In the genomic region with DNA sequence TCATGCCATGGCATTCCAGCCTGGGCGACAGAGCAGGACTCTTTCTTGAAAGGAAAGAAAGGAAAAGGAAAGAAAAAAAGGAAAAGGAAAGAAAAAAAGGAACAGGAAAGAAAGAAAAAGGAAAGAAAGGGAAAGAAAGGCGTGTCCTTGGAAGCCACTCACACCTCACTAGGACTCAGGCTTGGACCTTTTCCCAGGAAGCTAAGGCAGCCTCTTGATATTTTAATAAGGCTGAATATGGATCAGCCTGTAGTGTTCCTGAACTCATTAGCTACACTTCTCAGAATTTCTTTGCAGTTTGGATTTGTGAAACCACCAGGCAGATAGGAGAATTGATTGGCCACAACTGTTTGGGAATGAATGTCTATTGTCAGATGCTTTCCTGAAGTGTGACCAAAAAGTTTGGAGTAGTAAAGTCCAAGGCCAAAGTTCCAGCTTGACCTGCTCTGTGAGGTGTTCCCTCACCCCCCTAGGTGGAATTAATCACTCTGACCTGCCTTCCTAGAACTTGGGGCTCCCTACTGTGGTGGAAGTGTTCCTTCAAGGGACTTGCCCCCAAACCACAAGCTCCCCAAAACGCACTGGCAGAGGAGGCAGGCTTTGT, we compare ENCODE assay signal across 20 cellular contexts. TPM values are rescaled to one million over a fixed set of nuclear protein-coding genes. Genes with fewer than 3 reads are reported as not detected.
DNase-seq lines count a peak whose midpoint lies in the region; ATAC-seq, FAIRE-seq and TF ChIP-seq lines count a peak whose summit lies in the region.
"Had no signal": no experiment of that assay in that cellular context is flagged by ENCODE, and none has a peak within 500 bp of the region (broad histone marks: within the 10 kb centered on the region; RNA-seq: fewer than 3 reads in every experiment).

No MANE protein-coding gene starts in this region.

- TF ChIP-seq RAD21 in IMR-90 (IDR thresholded peaks at IDR 0.05; ENCODE audit: low read length): no peak

- no peak for ATAC-seq in IMR-90 (ENCODE audit: low read depth)
- no peak for ATAC-seq in naive thymus-derived CD4-positive, alpha-beta T cell
- ATAC-seq: A549, GM12878 had no signal

- H3K27ac Mint-ChIP-seq in naive thymus-derived CD4-positive, alpha-beta T cell: no peak overlapping the region

- dilution Hi-C loops in IMR-90 (cut with HindIII; ENCODE audit: low sequenced_read_pairs, unreplicated experiment): no loop called here

- BruUV-seq in IMR-90 (replicated peaks; lab: Mats Ljungman, UMichigan): no TSS peak

- intact Hi-C loops in IMR-90 (cut with micrococcal nuclease): no loop called here
- intact Hi-C loops in naive thymus-derived CD4-positive, alpha-beta T cell (cut with micrococcal nuclease): loop anchor here (10.0 kb wide), 2 partner anchors 467 to 1833 kb away; a partner anchor contains a TSS

- H3K4me3 ChIP-seq in IMR-90 (ENCODE audit: insufficient read depth, low read depth, low read length) (no peak overlapping the region), mesenchymal stem cell (ENCODE audit: insufficient read depth in 1 of 2, low read depth in 1 of 2, low read length in 2 of 2) (no peak overlapping the region)
- H3K4me3 ChIP-seq in naive thymus-derived CD4-positive, alpha-beta T cell (ENCODE audit: low read length): no peak overlapping the region
- H3K4me3 ChIP-seq: A549, BLaER1, GM12878 had no signal

- H3K18ac ChIP-seq in IMR-90 (ENCODE audit: low read depth, low read length): no peak overlapping the region
- no peak overlapping the region for H3K18ac ChIP-seq in mesenchymal stem cell (ENCODE audit: low read depth in 1 of 2, low read length in 2 of 2)

- in situ Hi-C loops in IMR-90 (cut with MboI; ENCODE audit: low sequenced_read_pairs): no loop called here

- peaks cover 0 to 25% (median 16%) of the 10 kb centered on the region in 7 donors for H3K4me1 Mint-ChIP-seq in naive thymus-derived CD4-positive, alpha-beta T cell

- H3K4me3 Mint-ChIP-seq in naive thymus-derived CD4-positive, alpha-beta T cell: no peak overlapping the region
- H3K4me3 Mint-ChIP-seq: CD4-positive, alpha-beta memory T cell had no signal

- no peak overlapping the region for H4K5ac ChIP-seq in IMR-90 (ENCODE audit: low read depth, low read length)

- H4K91ac ChIP-seq in IMR-90 (ENCODE audit: insufficient read depth, low read depth, low read length) (no peak overlapping the region), mesenchymal stem cell (ENCODE audit: low read length) (no peak overlapping the region)

- H3K9me1 ChIP-seq in IMR-90 (ENCODE audit: insufficient read depth, low read length): no peaks in the 10 kb centered on the region

- no peaks in the 10 kb centered on the region for H3K36me3 ChIP-seq in IMR-90 (ENCODE audit: control insufficient read depth, insufficient read depth, low read length)
- H3K36me3 ChIP-seq in mesenchymal stem cell (ENCODE audit: control insufficient read depth in 1 of 2, insufficient read depth in 2 of 2, low read depth in 1 of 2, low read length in 2 of 2): no peaks in the 10 kb centered on the region
- no peaks in the 10 kb centered on the region for H3K36me3 ChIP-seq in naive thymus-derived CD4-positive, alpha-beta T cell (ENCODE audit: control insufficient read depth in 2 of 3, insufficient read depth in 3 of 3, low read length in 3 of 3)
- H3K36me3 ChIP-seq: BLaER1 had no signal

- TF ChIP-seq POLR2A in IMR-90 (IDR thresholded peaks at IDR 0.05; ENCODE audit: low read depth, low read length) (no peak), erythroblast (IDR thresholded peaks at IDR 0.05; ENCODE audit: low read length) (no peak)

- H2BK20ac ChIP-seq in IMR-90 (ENCODE audit: low read depth, low read length): no peak overlapping the region

- no peak overlapping the region for H4K8ac ChIP-seq in IMR-90 (ENCODE audit: low read depth in 2 of 2, low read length in 2 of 2)
- no peak overlapping the region for H4K8ac ChIP-seq in mesenchymal stem cell (ENCODE audit: low read length)

- no peak overlapping the region for H3K9ac ChIP-seq in IMR-90 (ENCODE audit: low read depth, low read length)
- H3K9ac ChIP-seq in mesenchymal stem cell (ENCODE audit: low read length): no peak overlapping the region
- H3K9ac ChIP-seq: BLaER1 had no signal

- H3K4ac ChIP-seq in IMR-90 (ENCODE audit: low read depth, low read length): no peak overlapping the region
- H3K4ac ChIP-seq in mesenchymal stem cell (ENCODE audit: low read depth in 1 of 2, low read length in 2 of 2): no peak overlapping the region

- no peak overlapping the region for H2BK12ac ChIP-seq in mesenchymal stem cell (ENCODE audit: low read length in 2 of 2)

- H3K4me2 ChIP-seq in IMR-90 (ENCODE audit: low read depth, low read length): no peak overlapping the region
- H3K4me2 ChIP-seq in mesenchymal stem cell (ENCODE audit: low read length, poor library complexity, severe bottlenecking): no peak overlapping the region
- H3K4me2 ChIP-seq: A549, BLaER1 had no signal

- H3K14ac ChIP-seq in IMR-90 (replicated peaks; ENCODE audit: low read depth, low read length) (no peak overlapping the region), mesenchymal stem cell (ENCODE audit: low read length in 2 of 2) (no peak overlapping the region)

- H2BK120ac ChIP-seq in IMR-90 (ENCODE audit: low read depth, low read length): no peak overlapping the region
- H2BK120ac ChIP-seq in mesenchymal stem cell (ENCODE audit: low read depth, low read length): no peak overlapping the region

- CTCF ChIA-PET in IMR-90 (lab: Yijun Ruan, JAX): interaction anchor here (2.2 kb wide), 1 partner anchor 19 kb away, joined by 6 read pairs; no protein-coding TSS in a partner anchor
- CTCF ChIA-PET in naive thymus-derived CD4-positive, alpha-beta T cell (lab: Charles Lee): no interaction called here

- no peak for DNase-seq in IMR-90
- peak; percentile 47 for DNase-seq in astrocyte of the hippocampus (ENCODE audit: low read depth, low spot score)
- no peak for DNase-seq in mesenchymal stem cell
- DNase-seq in activated CD8-positive, alpha-beta memory T cell treated with anti-CD3 and anti-CD28 coated beads for 24 hours: no peak
- DNase-seq in erythroblast (lab: John Stamatoyannopoulos, UW): no peak
- no peak for DNase-seq in naive thymus-derived CD4-positive, alpha-beta T cell
- DNase-seq: Calu3; CD4-positive, alpha-beta memory T cell; H7; NCI-H1092 treated with DMSO at 0.1 percent for 48 hours; NCI-H2029 treated with DMSO at 0.1 percent for 48 hours; NCI-H2171; NCI-H446 treated with DMSO at 0.1 percent for 48 hours; NK-92 treated with Interleukin-12 subunit alpha and Interleukin-12 subunit beta, amount 100 ng/mL, for 24 hours; SHP77 had no signal

- H2BK15ac ChIP-seq in IMR-90 (ENCODE audit: low read depth, low read length) (no peak overlapping the region), mesenchymal stem cell (ENCODE audit: low read depth, poor library complexity, severe bottlenecking) (no peak overlapping the region)

- FAIRE-seq in G401.6 (lab: Jason Lieb, UNC): peak; percentile 17
- FAIRE-seq: A549, GM12878, HTR-8/SVneo had no signal

- no peak overlapping the region for H2AK9ac ChIP-seq in IMR-90 (replicated peaks; ENCODE audit: low read depth, low read length, poor library complexity)

- no peaks in the 10 kb centered on the region for H3K79me1 ChIP-seq in IMR-90 (ENCODE audit: low read depth in 1 of 2, low read length in 2 of 2)
- H3K79me1 ChIP-seq in mesenchymal stem cell (replicated peaks; ENCODE audit: low read length, poor library complexity, severe bottlenecking): no peaks in the 10 kb centered on the region

- H2BK5ac ChIP-seq in IMR-90 (ENCODE audit: low read depth, low read length, poor library complexity, severe bottlenecking): no peak overlapping the region
- no peak overlapping the region for H2BK5ac ChIP-seq in mesenchymal stem cell (ENCODE audit: low read depth, low read length, poor library complexity, severe bottlenecking)

- H3K9me3 ChIP-seq in IMR-90 (ENCODE audit: control insufficient read depth, insufficient read depth, low read length) (no peaks in the 10 kb centered on the region), mesenchymal stem cell (ENCODE audit: control insufficient read depth, low read length) (no peaks in the 10 kb centered on the region)
- H3K9me3 ChIP-seq in naive thymus-derived CD4-positive, alpha-beta T cell (ENCODE audit: control insufficient read depth in 2 of 3, low read length in 3 of 3): no peaks in the 10 kb centered on the region
- H3K9me3 ChIP-seq: A549, BLaER1 had no signal

- H3K4me1 ChIP-seq in IMR-90 (ENCODE audit: control insufficient read depth, insufficient read depth, low read length) (no peaks in the 10 kb centered on the region), mesenchymal stem cell (ENCODE audit: control insufficient read depth, insufficient read depth, low read depth, low read length) (peaks cover 2% of the 10 kb centered on the region)
- H3K4me1 ChIP-seq in naive thymus-derived CD4-positive, alpha-beta T cell (ENCODE audit: control insufficient read depth in 2 of 2, insufficient read depth in 2 of 2, low read length in 2 of 2): peaks cover 0 to 13% of the 10 kb centered on the region in 2 donors

- H2AFZ ChIP-seq in IMR-90 (replicated peaks; ENCODE audit: low read length, poor library complexity) (peak overlapping the region; percentile 63), mesenchymal stem cell (ENCODE audit: low read depth, low read length) (no peak overlapping the region)

- H3K36me3 Mint-ChIP-seq in naive thymus-derived CD4-positive, alpha-beta T cell: peaks cover 0 to 2% (median 0%) of the 10 kb centered on the region in 5 donors
- H3K36me3 Mint-ChIP-seq: CD4-positive, alpha-beta memory T cell had no signal

- H3K27me3 Mint-ChIP-seq in naive thymus-derived CD4-positive, alpha-beta T cell: peaks cover 0 to 10% (median 0%) of the 10 kb centered on the region in 5 donors

- TF ChIP-seq CTCF in IMR-90 (conservative IDR thresholded peaks at IDR 0.05; ENCODE audit: low read depth, low read length): no peak

- no peak overlapping the region for H3K27ac ChIP-seq in IMR-90 (ENCODE audit: insufficient read depth, low read length)
- no peak overlapping the region for H3K27ac ChIP-seq in mesenchymal stem cell (ENCODE audit: low read length, poor library complexity, severe bottlenecking)
- H3K27ac ChIP-seq in naive thymus-derived CD4-positive, alpha-beta T cell (ENCODE audit: low read depth, low read length): no peak overlapping the region
- H3K27ac ChIP-seq: BLaER1 had no signal

- POLR2A ChIA-PET in IMR-90 (lab: Charles Lee; ENCODE audit: unreplicated experiment): no interaction called here
- POLR2A ChIA-PET in naive thymus-derived CD4-positive, alpha-beta T cell (lab: Charles Lee): no interaction called here

- H3K9me3 Mint-ChIP-seq in naive thymus-derived CD4-positive, alpha-beta T cell: peaks cover 0 to 2% (median 0%) of the 10 kb centered on the region in 11 donors
- H3K9me3 Mint-ChIP-seq: CD4-positive, alpha-beta memory T cell had no signal

- no peaks in the 10 kb centered on the region for H4K20me1 ChIP-seq in IMR-90 (ENCODE audit: insufficient read depth, low read length)
- H4K20me1 ChIP-seq: BLaER1 had no signal

- no peak overlapping the region for H3K56ac ChIP-seq in IMR-90 (ENCODE audit: extremely low read depth, insufficient read depth, low read length)

- H3K23ac ChIP-seq in IMR-90 (ENCODE audit: low read depth, low read length) (no peak overlapping the region), mesenchymal stem cell (ENCODE audit: low read length in 2 of 2) (no peak overlapping the region)

- no CpG with 5 or more reads among the region's 3 CpGs for WGBS in IMR-90 (ENCODE audit: extremely low coverage in 2 of 2, insufficient read length in 1 of 2), 2 experiments
- WGBS in mesenchymal stem cell: 71% methylated on average over 3 of the region's 3 CpGs

- H2AK5ac ChIP-seq in IMR-90 (ENCODE audit: low read depth, low read length) (no peak overlapping the region), mesenchymal stem cell (ENCODE audit: low read length, severe bottlenecking) (peak overlapping the region; percentile 58)

- H3K27me3 ChIP-seq in IMR-90 (ENCODE audit: control insufficient read depth, insufficient read depth, low read length) (no peaks in the 10 kb centered on the region), mesenchymal stem cell (ENCODE audit: control insufficient read depth in 1 of 2, insufficient read depth in 1 of 2, low read length in 2 of 2) (no peaks in the 10 kb centered on the region)
- no peaks in the 10 kb centered on the region for H3K27me3 ChIP-seq in naive thymus-derived CD4-positive, alpha-beta T cell (ENCODE audit: control insufficient read depth in 2 of 2, insufficient read depth in 2 of 2, low read length in 2 of 2)
- H3K27me3 ChIP-seq: BLaER1 had no signal

RNA-seq across cellular contexts. Expression of a gene that starts 7.1 kb away (rescaled TPM):
- total RNA-seq in IMR-90 (2012; rRNA removed): 30.5 and 47.8 TPM in 2 replicates
- polyA plus RNA-seq in IMR-90 (2012; rRNA removed): 36.0 and 54.4 TPM in 2 replicates
- polyA plus RNA-seq in IMR-90 (2012; cell fraction: cytosol; rRNA removed): 95.4 and 113 TPM in 2 replicates
- polyA plus RNA-seq in IMR-90 (2012; cell fraction: nucleus; rRNA removed; ENCODE audit: low replicate concordance): 33.6 and 35.6 TPM in 2 replicates
- 56.2 TPM for polyA plus RNA-seq in mesenchymal stem cell (2013, experiment 1 of 2)
- 61.1 TPM for polyA plus RNA-seq in mesenchymal stem cell (2013, experiment 2 of 2)
- total RNA-seq in naive thymus-derived CD4-positive, alpha-beta T cell: 10 to 100 TPM; 32.7 to 48.3 (median 44.8) TPM
- polyA plus RNA-seq in naive thymus-derived CD4-positive, alpha-beta T cell: 10 to 100 TPM; 73.5 to 83.5 TPM

RNA-seq across cellular contexts. Expression of a gene that starts 45.5 kb away (rescaled TPM):
- under 0.01 TPM in 1 of 2 replicates, not detected in the other for total RNA-seq in IMR-90 (2012; rRNA removed)
- 0.14 TPM in 1 of 2 replicates, not detected in the other for polyA plus RNA-seq in IMR-90 (2012; rRNA removed)
- 0.03 and 0.18 TPM in 2 replicates for polyA plus RNA-seq in IMR-90 (2012; cell fraction: cytosol; rRNA removed)
- 0.07 and 0.28 TPM in 2 replicates for polyA plus RNA-seq in IMR-90 (2012; cell fraction: nucleus; rRNA removed; ENCODE audit: low replicate concordance)
- polyA plus RNA-seq in mesenchymal stem cell (2013, experiment 1 of 2): 80.5 TPM
- 79.7 TPM for polyA plus RNA-seq in mesenchymal stem cell (2013, experiment 2 of 2)
- 10 to 100 TPM in 2 of 5 experiments, under 1 TPM in 2, not detected in 1; 0.56 to 30.5 (median 15.4) TPM for total RNA-seq in naive thymus-derived CD4-positive, alpha-beta T cell
- polyA plus RNA-seq in naive thymus-derived CD4-positive, alpha-beta T cell: not detected
- polyA plus RNA-seq: CD4-positive, alpha-beta memory T cell had no signal
